8 cellular contexts compared by ENCODE assay signal in the genomic region with DNA sequence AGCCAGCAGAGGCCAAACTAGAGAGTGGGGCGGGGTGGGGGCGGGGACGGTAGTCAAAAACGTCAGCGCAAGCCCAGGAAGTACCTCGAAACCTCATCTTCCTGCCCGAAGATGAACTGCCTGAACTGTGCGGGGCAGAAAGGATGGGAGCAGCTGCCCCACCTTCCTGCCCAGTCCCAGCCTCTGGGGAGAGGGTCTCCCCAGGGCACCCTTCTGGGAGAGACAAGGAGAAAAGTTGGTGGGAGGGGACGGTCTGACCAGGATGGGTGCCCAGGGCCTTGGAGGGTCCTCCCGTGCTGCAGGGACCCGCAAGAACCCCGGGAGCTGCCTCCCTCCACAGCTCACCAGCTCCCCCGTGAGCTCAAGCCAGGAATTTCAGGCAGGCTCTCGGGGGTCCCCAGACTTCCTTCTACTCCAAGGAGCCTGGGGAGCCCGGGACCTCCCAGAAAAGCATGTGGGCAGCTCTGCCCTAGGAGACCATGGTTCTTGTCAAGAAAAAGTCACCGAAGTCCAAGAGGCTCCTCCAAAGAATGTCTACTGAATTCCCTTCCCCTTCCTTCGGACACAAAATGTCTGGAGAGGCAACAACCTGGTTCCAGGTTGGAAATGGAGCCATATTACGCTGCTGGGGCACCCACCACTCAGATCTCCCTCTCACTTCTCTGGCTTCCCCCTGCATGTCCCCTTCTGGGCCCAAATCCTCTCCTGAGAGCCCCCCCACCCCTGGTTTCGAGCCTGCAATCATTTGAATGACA. TPM values are rescaled to one million over a fixed set of nuclear protein-coding genes. Genes with fewer than 3 reads are reported as not detected.
DNase-seq lines count a peak whose midpoint lies in the region; ATAC-seq and TF ChIP-seq lines count a peak whose summit lies in the region.

No MANE protein-coding gene starts in this region.

- no peaks in the 10 kb centered on the region for H3K9me3 Mint-ChIP-seq in activated CD4-positive, alpha-beta T cell treated with anti-CD3 and anti-CD28 coated beads, Interleukin-2, amount 10 ng/mL, durations not matched to agents 7 days and 5 days
- H3K9me3 Mint-ChIP-seq in naive thymus-derived CD4-positive, alpha-beta T cell: peaks cover 0 to 2% (median 0%) of the 10 kb centered on the region in 11 donors

- peak; percentile 90 for TF ChIP-seq CTCF in LNCAP (IDR thresholded peaks at IDR 0.05)

- H3K4me3 Mint-ChIP-seq in activated CD4-positive, alpha-beta T cell treated with anti-CD3 and anti-CD28 coated beads, Interleukin-2, amount 10 ng/mL, durations not matched to agents 7 days and 5 days: peak overlapping the region; percentile 77
- H3K4me3 Mint-ChIP-seq in naive thymus-derived CD4-positive, alpha-beta T cell: peak overlapping the region; percentile 64 to 92 (median 86)

- H3K4me1 Mint-ChIP-seq in activated CD4-positive, alpha-beta T cell treated with anti-CD3 and anti-CD28 coated beads, Interleukin-2, amount 10 ng/mL, durations not matched to agents 7 days and 5 days: peaks cover 52% of the 10 kb centered on the region
- peaks cover 18 to 64% (median 57%) of the 10 kb centered on the region in 7 donors for H3K4me1 Mint-ChIP-seq in naive thymus-derived CD4-positive, alpha-beta T cell

- ATAC-seq in naive thymus-derived CD4-positive, alpha-beta T cell: peak; percentile 92

- peaks cover 3% of the 10 kb centered on the region; the same call in 1 of the 2 replicates for H3K27me3 ChIP-seq in H7 (ENCODE audit: control insufficient read depth, insufficient read depth, low read length)
- H3K27me3 ChIP-seq in effector memory CD4-positive, alpha-beta T cell (replicated peaks; ENCODE audit: control insufficient read depth, insufficient read depth, low read length, poor library complexity, severe bottlenecking): no peaks in the 10 kb centered on the region
- no peaks in the 10 kb centered on the region for H3K27me3 ChIP-seq in naive thymus-derived CD4-positive, alpha-beta T cell (ENCODE audit: control insufficient read depth in 2 of 2, insufficient read depth in 2 of 2, low read length in 2 of 2)

- POLR2A ChIA-PET in activated CD4-positive, alpha-beta T cell treated with anti-CD3 and anti-CD28 coated beads, Interleukin-2, amount 10 ng/mL, durations not matched to agents 7 days and 5 days (lab: Charles Lee): interaction anchor here (0.6 to 1.0 kb wide), 2 partner anchors 44 to 52 kb away, joined by 3 to 4 read pairs; a partner anchor contains a TSS
- POLR2A ChIA-PET in naive thymus-derived CD4-positive, alpha-beta T cell (lab: Charles Lee): interaction anchor here (0.7 to 3.6 kb wide), 14 partner anchors 11 to 290 kb away, joined by 3 to 19 read pairs (median 4); a partner anchor contains a TSS

- intact Hi-C loops in naive thymus-derived CD4-positive, alpha-beta T cell (cut with micrococcal nuclease): loop anchor here (1.0 to 2.0 kb wide), 9 partner anchors 10 to 291 kb away; no protein-coding TSS in a partner anchor

- H3K36me3 ChIP-seq in H7 (replicated peaks; ENCODE audit: control insufficient read depth, insufficient read depth, low read length): no peaks in the 10 kb centered on the region
- H3K36me3 ChIP-seq in effector memory CD4-positive, alpha-beta T cell (ENCODE audit: control insufficient read depth, insufficient read depth, low read length): no peaks in the 10 kb centered on the region
- H3K36me3 ChIP-seq in naive thymus-derived CD4-positive, alpha-beta T cell (ENCODE audit: control insufficient read depth in 2 of 3, insufficient read depth in 3 of 3, low read length in 3 of 3): no peaks in the 10 kb centered on the region

- peak overlapping the region; percentile 66 for H3K27ac ChIP-seq in effector memory CD4-positive, alpha-beta T cell (ENCODE audit: insufficient read depth, low read length, poor library complexity, severe bottlenecking)
- peak overlapping the region; percentile 83 for H3K27ac ChIP-seq in naive thymus-derived CD4-positive, alpha-beta T cell (ENCODE audit: low read depth, low read length)

- DNase-seq in NCI-H510A treated with DMSO at 0.1 percent for 48 hours (lab: John Stamatoyannopoulos, UW) (peak; percentile 23), NCI-H510A (lab: John Stamatoyannopoulos, UW) (no peak), H7 (peak; percentile 93), superior temporal gyrus (ENCODE audit: extremely low spot score) (peak; percentile 11)
- peak; percentile 63 for DNase-seq in activated CD4-positive, alpha-beta T cell treated with anti-CD3 and anti-CD28 coated beads, Interleukin-2, amount 10 ng/mL, durations not matched to agents 7 days and 5 days
- peak; percentile 28 to 42 (median 31) for DNase-seq in effector memory CD4-positive, alpha-beta T cell
- peak; percentile 45 to 73 (median 69) for DNase-seq in naive thymus-derived CD4-positive, alpha-beta T cell

- peak overlapping the region; percentile 92 for H3K27ac Mint-ChIP-seq in activated CD4-positive, alpha-beta T cell treated with anti-CD3 and anti-CD28 coated beads, Interleukin-2, amount 10 ng/mL, durations not matched to agents 7 days and 5 days
- H3K27ac Mint-ChIP-seq in naive thymus-derived CD4-positive, alpha-beta T cell: peak overlapping the region; percentile 80 to 98 (median 92)

- H3K4me3 ChIP-seq in H7 (ENCODE audit: insufficient read depth, low read depth, low read length): peak overlapping the region; percentile 41; the same call in 1 of the 2 replicates
- H3K4me3 ChIP-seq in effector memory CD4-positive, alpha-beta T cell (ENCODE audit: insufficient read depth, low read depth, low read length, poor library complexity, severe bottlenecking): peak overlapping the region; percentile 47
- peak overlapping the region; percentile 55 for H3K4me3 ChIP-seq in naive thymus-derived CD4-positive, alpha-beta T cell (ENCODE audit: low read length)

- peaks cover 2% of the 10 kb centered on the region for H3K36me3 Mint-ChIP-seq in activated CD4-positive, alpha-beta T cell treated with anti-CD3 and anti-CD28 coated beads, Interleukin-2, amount 10 ng/mL, durations not matched to agents 7 days and 5 days (ENCODE audit: low read depth)
- H3K36me3 Mint-ChIP-seq in naive thymus-derived CD4-positive, alpha-beta T cell: peaks cover 0 to 10% (median 0%) of the 10 kb centered on the region in 5 donors

- CTCF ChIA-PET in activated CD4-positive, alpha-beta T cell treated with anti-CD3 and anti-CD28 coated beads, Interleukin-2, amount 10 ng/mL, durations not matched to agents 7 days and 5 days (lab: Charles Lee): interaction anchor here (0.6 to 2.8 kb wide), 25 partner anchors 10 to 291 kb away, joined by 3 to 22 read pairs (median 3); a partner anchor contains a TSS
- CTCF ChIA-PET in naive thymus-derived CD4-positive, alpha-beta T cell (lab: Charles Lee): interaction anchor here (0.6 to 2.2 kb wide), 19 partner anchors 9 to 290 kb away, joined by 3 to 9 read pairs (median 4); a partner anchor contains a TSS

- no peaks in the 10 kb centered on the region for H3K9me3 ChIP-seq in effector memory CD4-positive, alpha-beta T cell (ENCODE audit: control insufficient read depth, low read length)
- H3K9me3 ChIP-seq in naive thymus-derived CD4-positive, alpha-beta T cell (ENCODE audit: control insufficient read depth in 2 of 3, low read length in 3 of 3): no peaks in the 10 kb centered on the region

- H3K4me1 ChIP-seq in effector memory CD4-positive, alpha-beta T cell (ENCODE audit: control insufficient read depth, insufficient read depth, low read length, poor library complexity, severe bottlenecking): peaks cover 20% of the 10 kb centered on the region
- H3K4me1 ChIP-seq in naive thymus-derived CD4-positive, alpha-beta T cell (ENCODE audit: control insufficient read depth in 2 of 2, insufficient read depth in 2 of 2, low read length in 2 of 2): peaks cover 23 to 36% of the 10 kb centered on the region in 2 donors

- H3K27me3 Mint-ChIP-seq in activated CD4-positive, alpha-beta T cell treated with anti-CD3 and anti-CD28 coated beads, Interleukin-2, amount 10 ng/mL, durations not matched to agents 7 days and 5 days: no peaks in the 10 kb centered on the region
- no peaks in the 10 kb centered on the region for H3K27me3 Mint-ChIP-seq in naive thymus-derived CD4-positive, alpha-beta T cell

RNA-seq across cellular contexts. Expression of a gene that starts 52.8 kb away (rescaled TPM):
- total RNA-seq in H7 (2014; rRNA removed; shearing (Covaris generic)): 7.2 and 12.3 TPM in 2 replicates
- total RNA-seq in activated CD4-positive, alpha-beta T cell treated with anti-CD3 and anti-CD28 coated beads, Interleukin-2, amount 10 ng/mL, durations not matched to agents 7 days and 5 days: 100 to 1,000 TPM; 151 to 172 TPM
- 100 to 1,000 TPM in 4 of 5 experiments, 10 to 100 TPM in 1; 89.5 to 206 (median 149) TPM for total RNA-seq in naive thymus-derived CD4-positive, alpha-beta T cell
- polyA plus RNA-seq in naive thymus-derived CD4-positive, alpha-beta T cell: 100 to 1,000 TPM; 407 to 462 TPM
